ENCODE assay signal across 21 cellular contexts in genomic region chr14:72644038-72644437, GRCh38.
DNase-seq lines count a peak whose midpoint lies in the region; ATAC-seq, FAIRE-seq and TF ChIP-seq lines count a peak whose summit lies in the region.
"Had no signal": no experiment of that assay in that cellular context is flagged by ENCODE, and none has a peak within 500 bp of the region (broad histone marks: within the 10 kb centered on the region; RNA-seq: fewer than 3 reads in every experiment).

No MANE protein-coding gene starts in this region.

- ATAC-seq in left ventricle myocardium superior (no peak), HG03469 (IDR thresholded peaks at IDR 0.05; ENCODE audit: unreplicated experiment) (no peak), HG03439 (IDR thresholded peaks at IDR 0.05; ENCODE audit: unreplicated experiment) (no peak)
- ATAC-seq: activated T-cell treated with anti-CD3 and anti-CD28 coated beads, Interleukin-2, amount 50 U/mL, for 4 hours; CD8-positive, alpha-beta T cell; natural killer cell had no signal

- H3K27me3 ChIP-seq in esophagus muscularis mucosa: no peaks in the 10 kb centered on the region
- H3K27me3 ChIP-seq: hepatocyte, vagina had no signal

- H3K4me1 ChIP-seq in esophagus muscularis mucosa: peaks cover 0 to 8% (median 6%) of the 10 kb centered on the region in 4 donors
- no peaks in the 10 kb centered on the region for H3K4me1 ChIP-seq in kidney (ENCODE audit: control insufficient read depth in 1 of 2, insufficient read depth in 1 of 2, low read depth in 1 of 2, low read length in 2 of 2)
- H3K4me1 ChIP-seq: prostate gland, vagina had no signal

- H3K9me3 ChIP-seq in esophagus muscularis mucosa (peaks cover 0 to 8% (median 2%) of the 10 kb centered on the region in 4 donors), kidney (ENCODE audit: control insufficient read depth in 1 of 2, low read length in 2 of 2) (peaks cover 0 to 4% of the 10 kb centered on the region in 2 donors)
- H3K9me3 ChIP-seq: prostate gland, vagina had no signal

- no peaks in the 10 kb centered on the region for H3K36me3 ChIP-seq in esophagus muscularis mucosa
- H3K36me3 ChIP-seq in kidney (ENCODE audit: control insufficient read depth in 1 of 2, insufficient read depth in 2 of 2, low read length in 2 of 2): no peaks in the 10 kb centered on the region
- H3K36me3 ChIP-seq: prostate gland, vagina had no signal

- H3K27ac ChIP-seq in esophagus muscularis mucosa (replicated peaks in 1 of 4) (no peak overlapping the region), kidney (ENCODE audit: low read depth in 2 of 2, low read length in 2 of 2) (no peak overlapping the region)
- H3K27ac ChIP-seq: hepatocyte, prostate gland, vagina had no signal

- TF ChIP-seq POLR2A in esophagus muscularis mucosa (IDR thresholded peaks at IDR 0.05; ENCODE audit: low read depth): no peak

- no peak for FAIRE-seq in kidney (lab: Jason Lieb, UNC)
- FAIRE-seq: colon, GM18507 had no signal

- DNase-seq in DMS 273 (lab: John Stamatoyannopoulos, UW; ENCODE audit: unreplicated experiment) (peak; percentile 94), NCI-H82 (lab: John Stamatoyannopoulos, UW) (peak; percentile 90), esophagus muscularis mucosa (ENCODE audit: extremely low spot score) (peak; percentile 85), posterior cingulate gyrus (peak in 9 of 10 donors; percentile 24 to 92 (median 63)), left ventricle myocardium superior (no peak), kidney (no peak)
- DNase-seq: activated CD4-positive, CD25-positive, alpha-beta regulatory T cell; activated naive CD4-positive, alpha-beta T cell treated with anti-CD3 and anti-CD28 coated beads for 36 hours; activated T-cell treated with anti-CD3 and anti-CD28 coated beads, Interleukin-2, amount 50 U/mL, for 4 hours; CD8-positive, alpha-beta T cell; natural killer cell; NCI-H1105; NCI-H774; stimulated activated CD8-positive, alpha-beta memory T cell treated with anti-CD3 and anti-CD28 coated beads, Interleukin-4, amount 100 ng/mL, for 48 hours had no signal

- TF ChIP-seq CTCF in esophagus muscularis mucosa (IDR thresholded peaks at IDR 0.05) (no peak), kidney (IDR thresholded peaks at IDR 0.05; ENCODE audit: borderline replicate concordance, extremely low read depth, insufficient read depth) (no peak)

- no peak for TF ChIP-seq EP300 in esophagus muscularis mucosa (IDR thresholded peaks at IDR 0.05)

- intact Hi-C loops in esophagus muscularis mucosa (cut with DNase I): no loop called here
- intact Hi-C loops in posterior cingulate gyrus (cut with DNase I): no loop called here
- intact Hi-C loops in left ventricle myocardium superior (cut with micrococcal nuclease): no loop called here
- intact Hi-C loops in kidney (cut with DNase I): no loop called here

- WGBS in esophagus muscularis mucosa: 86% methylated on average over 6 of the region's 6 CpGs

- no peak overlapping the region for H3K9ac ChIP-seq in kidney (ENCODE audit: low read length in 2 of 2)

- H3K4me3 ChIP-seq in esophagus muscularis mucosa (no peak overlapping the region), kidney (ENCODE audit: low read length in 2 of 2) (no peak overlapping the region)
- H3K4me3 ChIP-seq: hepatocyte, prostate gland, vagina had no signal

Comparison
In these comparisons a context has a peak if more than half of its experiments do, and no peak if none do; other contexts are left out.
1. DNase-seq: peak in DMS 273 (single experiment), NCI-H82 (single experiment), esophagus muscularis mucosa (single experiment) and posterior cingulate gyrus (9 of 10); none in left ventricle myocardium superior (single experiment) and kidney (single experiment).